Comparison of ENCODE assay signal across 8 cellular contexts in the genomic region with DNA sequence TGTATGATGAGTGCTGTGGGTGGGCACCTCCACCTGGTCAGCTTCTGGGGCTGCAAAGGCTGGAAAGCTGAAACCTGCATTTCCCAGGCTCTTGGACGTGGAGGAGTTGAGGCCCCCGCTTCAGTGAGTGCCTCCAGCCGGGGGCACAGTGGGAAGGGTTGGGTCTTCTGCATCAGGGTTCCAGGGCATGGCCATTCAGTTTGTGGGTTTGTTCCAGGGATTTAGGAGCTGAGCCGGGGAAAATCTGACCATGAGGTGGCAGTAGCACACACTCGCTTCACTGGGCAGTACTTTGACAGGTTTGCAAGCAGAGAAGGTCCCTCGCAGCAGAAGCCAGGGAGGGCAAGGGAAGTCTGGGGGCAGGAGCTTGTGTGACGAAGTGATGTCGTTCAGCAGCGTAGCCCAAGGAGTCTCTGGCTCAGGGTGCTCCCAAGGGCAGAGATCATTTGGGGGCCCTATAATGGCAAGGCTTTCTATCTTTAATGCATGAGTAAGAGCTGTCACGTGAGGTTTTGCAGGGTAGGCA.
A peak's percentile ranks its signal among the peaks of the same experiment; 100 is the strongest.
DNase-seq lines count a peak whose midpoint lies in the region; ATAC-seq and TF ChIP-seq lines count a peak whose summit lies in the region.

No MANE protein-coding gene starts in this region.

- in situ Hi-C loops in mammary epithelial cell (cut with MboI; ENCODE audit: low sequenced_read_pairs in 2 of 2), result no loop called here

- WGBS in mammary epithelial cell (ENCODE audit: low coverage, missing lambda C conversion rate), result 69% methylated on average over 10 of the region's 10 CpGs
- WGBS in neuronal stem cell (ENCODE audit: extremely low coverage in 2 of 2, insufficient read length in 2 of 2, insufficient replicate concordance in 1 of 2), 2 donors, result no CpG with 5 or more reads among the region's 10 CpGs

- no peak for TF ChIP-seq POLR2A in NB4 (IDR thresholded peaks at IDR 0.05; ENCODE audit: extremely low read depth, insufficient read length)

- no peak overlapping the region for H3K4ac ChIP-seq in neuronal stem cell (ENCODE audit: low read length)

- DNase-seq in NCI-H1694 treated with DMSO at 0.1 percent for 48 hours (lab: John Stamatoyannopoulos, UW), result peak; percentile 41
- no peak for DNase-seq in NCI-H1694 (lab: John Stamatoyannopoulos, UW)
- DNase-seq in NB4 (ENCODE audit: low read depth), result peak; percentile 71
- peak; percentile 57 for DNase-seq in mammary epithelial cell
- no peak for DNase-seq in neuronal stem cell (ENCODE audit: low spot score)
- DNase-seq in activated naive CD4-positive, alpha-beta T cell (lab: John Stamatoyannopoulos, UW), result no peak
- no peak for DNase-seq in activated T-helper 2 cell treated with anti-CD3 and anti-CD28 coated beads, Interferon-gamma antibody, Interleukin-2, Interleukin-4, amounts not matched to agents 10 μg/mL and 5 μg/mL and 100 μg/mL, durations not matched to agents 14 hours and 24 hours and 36 hours (ENCODE audit: low spot score)

- no peak overlapping the region for H3K27ac Mint-ChIP-seq in activated T-helper 2 cell treated with anti-CD3 and anti-CD28 coated beads, Interferon-gamma antibody, Interleukin-2, Interleukin-4, amounts not matched to agents 10 μg/mL and 5 μg/mL and 100 μg/mL, durations not matched to agents 14 hours and 24 hours and 36 hours

- H3K4me3 ChIP-seq in NB4 (ENCODE audit: low read depth, low read length) (no peak overlapping the region), mammary epithelial cell (replicated peaks in 1 of 3; ENCODE audit: insufficient read depth in 1 of 3, low read depth in 2 of 3, low read length in 3 of 3) (no peak overlapping the region), neuronal stem cell (ENCODE audit: low read length in 2 of 2) (no peak overlapping the region)

- no peaks in the 10 kb centered on the region for H4K20me1 ChIP-seq in mammary epithelial cell (ENCODE audit: insufficient read depth, low read length)

- H3K9ac ChIP-seq in mammary epithelial cell (ENCODE audit: insufficient read depth, low read length) (no peak overlapping the region), neuronal stem cell (ENCODE audit: low read depth, low read length, poor library complexity) (no peak overlapping the region)

- no peaks in the 10 kb centered on the region for H3K9me3 ChIP-seq in mammary epithelial cell (replicated peaks; ENCODE audit: insufficient read depth, low read length)
- peaks cover 6 to 10% of the 10 kb centered on the region in 2 donors for H3K9me3 ChIP-seq in neuronal stem cell (replicated peaks in 1 of 2; ENCODE audit: control insufficient read depth in 2 of 2, insufficient read depth in 1 of 2, low read depth in 1 of 2, low read length in 2 of 2)

- H4K8ac ChIP-seq in neuronal stem cell (ENCODE audit: low read depth, low read length), result no peak overlapping the region

- H2AFZ ChIP-seq in mammary epithelial cell (ENCODE audit: low read depth, low read length) (no peak overlapping the region), neuronal stem cell (ENCODE audit: low read length) (no peak overlapping the region)

- H3K9me3 Mint-ChIP-seq in activated T-helper 2 cell treated with anti-CD3 and anti-CD28 coated beads, Interferon-gamma antibody, Interleukin-2, Interleukin-4, amounts not matched to agents 10 μg/mL and 5 μg/mL and 100 μg/mL, durations not matched to agents 14 hours and 24 hours and 36 hours, result no peaks in the 10 kb centered on the region

- peak overlapping the region; percentile 28 for H3K14ac ChIP-seq in neuronal stem cell (ENCODE audit: low read length)

- H3K27ac ChIP-seq in mammary epithelial cell (ENCODE audit: insufficient read depth, low read depth, low read length) (no peak overlapping the region), neuronal stem cell (replicated peaks; ENCODE audit: low read length) (no peak overlapping the region)

- H3K4me2 ChIP-seq in mammary epithelial cell (ENCODE audit: insufficient read depth, low read depth, low read length), result no peak overlapping the region
- H3K4me2 ChIP-seq in neuronal stem cell (ENCODE audit: insufficient read depth, low read length, poor library complexity, severe bottlenecking), result no peak overlapping the region

- peak; percentile 53 for TF ChIP-seq CTCF in NB4 (IDR thresholded peaks at IDR 0.05; ENCODE audit: low read depth, low read length)
- TF ChIP-seq CTCF in mammary epithelial cell (conservative IDR thresholded peaks at IDR 0.05 in 1 of 2, IDR thresholded peaks at IDR 0.05 in 1 of 2; ENCODE audit: extremely low read depth in 1 of 2, insufficient read depth in 1 of 2, low read depth in 1 of 2, low read length in 2 of 2), result peak; percentile 65 to 66

- BruUV-seq in mammary epithelial cell (replicated peaks; lab: Mats Ljungman, UMichigan), result no TSS peak

- H2BK15ac ChIP-seq in neuronal stem cell (ENCODE audit: low read length), result no peak overlapping the region

- H3K4me1 ChIP-seq in mammary epithelial cell (ENCODE audit: insufficient read depth, low read length) (no peaks in the 10 kb centered on the region), neuronal stem cell (ENCODE audit: control insufficient read depth in 2 of 2, insufficient read depth in 1 of 2, low read depth in 1 of 2, low read length in 2 of 2) (peaks cover 6 to 13% of the 10 kb centered on the region in 2 donors)

- no peak overlapping the region for H4K91ac ChIP-seq in neuronal stem cell (ENCODE audit: low read depth, low read length, poor library complexity)

- no peak overlapping the region for H3K18ac ChIP-seq in neuronal stem cell (ENCODE audit: low read length)

- no peak for ATAC-seq in GM21717 (IDR thresholded peaks at IDR 0.05; ENCODE audit: unreplicated experiment)

- H3K27me3 ChIP-seq in mammary epithelial cell (ENCODE audit: insufficient read depth, low read length) (no peaks in the 10 kb centered on the region), neuronal stem cell (ENCODE audit: control insufficient read depth in 3 of 3, insufficient read depth in 3 of 3, low read depth in 1 of 3, low read length in 3 of 3) (peaks cover 0 to 10% (median 0%) of the 10 kb centered on the region in 3 experiments)

- H3K79me2 ChIP-seq in mammary epithelial cell (ENCODE audit: insufficient read depth, low read length), result no peaks in the 10 kb centered on the region

- CTCF ChIA-PET in mammary epithelial cell (lab: Charles Lee; ENCODE audit: low non-redundant PET), result interaction anchor here (0.6 to 0.9 kb wide), 2 partner anchors 335 to 441 kb away, joined by 3 to 4 read pairs; no protein-coding TSS in a partner anchor

- no peak overlapping the region for H3K23ac ChIP-seq in neuronal stem cell (ENCODE audit: low read depth, low read length, poor library complexity)

- H3K36me3 Mint-ChIP-seq in activated T-helper 2 cell treated with anti-CD3 and anti-CD28 coated beads, Interferon-gamma antibody, Interleukin-2, Interleukin-4, amounts not matched to agents 10 μg/mL and 5 μg/mL and 100 μg/mL, durations not matched to agents 14 hours and 24 hours and 36 hours (ENCODE audit: low read depth), result no peaks in the 10 kb centered on the region

- intact Hi-C loops in mammary epithelial cell (cut with micrococcal nuclease), result loop anchor here (1.0 to 2.0 kb wide), 4 partner anchors 68 to 767 kb away; no protein-coding TSS in a partner anchor
- intact Hi-C loops in activated T-helper 2 cell treated with anti-CD3 and anti-CD28 coated beads, Interferon-gamma antibody, Interleukin-2, Interleukin-4, amounts not matched to agents 10 μg/mL and 5 μg/mL and 100 μg/mL, durations not matched to agents 14 hours and 24 hours and 36 hours (cut with micrococcal nuclease), result no loop called here

- dilution Hi-C loops in mammary epithelial cell (cut with HindIII; ENCODE audit: low sequenced_read_pairs), result no loop called here

- H2BK120ac ChIP-seq in neuronal stem cell (ENCODE audit: low read depth, low read length), result no peak overlapping the region

- no peak overlapping the region for H3K4me3 Mint-ChIP-seq in activated T-helper 2 cell treated with anti-CD3 and anti-CD28 coated beads, Interferon-gamma antibody, Interleukin-2, Interleukin-4, amounts not matched to agents 10 μg/mL and 5 μg/mL and 100 μg/mL, durations not matched to agents 14 hours and 24 hours and 36 hours (ENCODE audit: low read depth)

- H3K79me1 ChIP-seq in neuronal stem cell (ENCODE audit: low read depth, low read length), result no peaks in the 10 kb centered on the region

- peaks cover 1% of the 10 kb centered on the region for H3K27me3 Mint-ChIP-seq in activated T-helper 2 cell treated with anti-CD3 and anti-CD28 coated beads, Interferon-gamma antibody, Interleukin-2, Interleukin-4, amounts not matched to agents 10 μg/mL and 5 μg/mL and 100 μg/mL, durations not matched to agents 14 hours and 24 hours and 36 hours (ENCODE audit: low read depth)

- H3K36me3 ChIP-seq in mammary epithelial cell (ENCODE audit: insufficient read depth, low read length), result no peaks in the 10 kb centered on the region
- no peaks in the 10 kb centered on the region for H3K36me3 ChIP-seq in neuronal stem cell (replicated peaks in 1 of 2; ENCODE audit: control insufficient read depth in 2 of 2, insufficient read depth in 2 of 2, low read length in 2 of 2)

- H2BK5ac ChIP-seq in neuronal stem cell (ENCODE audit: low read length), result no peak overlapping the region

- H3K4me1 Mint-ChIP-seq in activated T-helper 2 cell treated with anti-CD3 and anti-CD28 coated beads, Interferon-gamma antibody, Interleukin-2, Interleukin-4, amounts not matched to agents 10 μg/mL and 5 μg/mL and 100 μg/mL, durations not matched to agents 14 hours and 24 hours and 36 hours (ENCODE audit: low read depth), result no peaks in the 10 kb centered on the region

- H2BK12ac ChIP-seq in neuronal stem cell (ENCODE audit: low read length), result no peak overlapping the region

- no peak overlapping the region for H2AK5ac ChIP-seq in neuronal stem cell (ENCODE audit: low read depth, low read length)

Comparison
In these comparisons a context has a peak if more than half of its experiments do, and no peak if none do; other contexts are left out.
1. DNase-seq: peak in NCI-H1694 treated with DMSO at 0.1 percent for 48 hours (single experiment), NB4 (single experiment) and mammary epithelial cell (single experiment); none in NCI-H1694 (single experiment), neuronal stem cell (single experiment), activated naive CD4-positive, alpha-beta T cell (0 of 4) and activated T-helper 2 cell treated with anti-CD3 and anti-CD28 coated beads, Interferon-gamma antibody, Interleukin-2, Interleukin-4, amounts not matched to agents 10 μg/mL and 5 μg/mL and 100 μg/mL, durations not matched to agents 14 hours and 24 hours and 36 hours (single experiment).